ENCODE assay signal across 8 cellular contexts in genomic region chr13:25286308-25286968, GRCh38. TPM values are rescaled to one million over a fixed set of nuclear protein-coding genes. Genes with fewer than 3 reads are reported as not detected.
A peak's percentile ranks its signal among the peaks of the same experiment; 100 is the strongest.
DNase-seq lines count a peak whose midpoint lies in the region; ATAC-seq lines count a peak whose summit lies in the region.

No MANE protein-coding gene starts in this region.

- H3K36me3 ChIP-seq in neuronal stem cell (replicated peaks in 1 of 2; ENCODE audit: control insufficient read depth in 2 of 2, insufficient read depth in 2 of 2, low read length in 2 of 2) = no peaks in the 10 kb centered on the region

- H2AK5ac ChIP-seq in neuronal stem cell (ENCODE audit: low read depth, low read length) = no peak overlapping the region

- H2BK120ac ChIP-seq in neuronal stem cell (ENCODE audit: low read depth, low read length) = no peak overlapping the region

- peak overlapping the region; percentile 69 for H3K4me2 ChIP-seq in neuronal stem cell (ENCODE audit: insufficient read depth, low read length, poor library complexity, severe bottlenecking)

- peak overlapping the region; percentile 92 for H3K4me3 Mint-ChIP-seq in activated CD8-positive, alpha-beta memory T cell treated with anti-CD3 and anti-CD28 coated beads, Interleukin-2, amount 10 ng/mL, durations not matched to agents 7 days and 5 days
- peak overlapping the region; percentile 96 for H3K4me3 Mint-ChIP-seq in activated naive CD8-positive, alpha-beta T cell

- no peak overlapping the region for H3K14ac ChIP-seq in neuronal stem cell (ENCODE audit: low read length)

- CTCF ChIA-PET in activated CD8-positive, alpha-beta memory T cell treated with anti-CD3 and anti-CD28 coated beads, Interleukin-2, amount 10 ng/mL, durations not matched to agents 7 days and 5 days (lab: Charles Lee) = interaction anchor here (0.8 to 4.0 kb wide), 8 partner anchors 8 to 38 kb away, joined by 3 to 35 read pairs (median 4); partner anchors contain the start of gene NUP58

- no peak overlapping the region for H2BK12ac ChIP-seq in neuronal stem cell (ENCODE audit: low read length)

- H3K79me1 ChIP-seq in neuronal stem cell (ENCODE audit: low read depth, low read length) = no peaks in the 10 kb centered on the region

- H3K36me3 Mint-ChIP-seq in activated CD8-positive, alpha-beta memory T cell treated with anti-CD3 and anti-CD28 coated beads, Interleukin-2, amount 10 ng/mL, durations not matched to agents 7 days and 5 days = peaks cover 19% of the 10 kb centered on the region
- H3K36me3 Mint-ChIP-seq in activated naive CD8-positive, alpha-beta T cell = peaks cover 6% of the 10 kb centered on the region

- H3K18ac ChIP-seq in neuronal stem cell (ENCODE audit: low read length) = no peak overlapping the region

- no peaks in the 10 kb centered on the region for H3K27me3 ChIP-seq in neuronal stem cell (ENCODE audit: control insufficient read depth in 3 of 3, insufficient read depth in 3 of 3, low read depth in 1 of 3, low read length in 3 of 3)

- WGBS in neuronal stem cell (ENCODE audit: extremely low coverage in 2 of 2, insufficient read length in 2 of 2, insufficient replicate concordance in 1 of 2), 2 donors = no CpG with 5 or more reads among the region's 25 CpGs

- H3K27ac ChIP-seq in neuronal stem cell (replicated peaks; ENCODE audit: low read length) = no peak overlapping the region

- no peaks in the 10 kb centered on the region for H3K9me3 ChIP-seq in neuronal stem cell (replicated peaks in 1 of 2; ENCODE audit: control insufficient read depth in 2 of 2, insufficient read depth in 1 of 2, low read depth in 1 of 2, low read length in 2 of 2)

- peaks cover 14% of the 10 kb centered on the region for H3K27me3 Mint-ChIP-seq in activated CD8-positive, alpha-beta memory T cell treated with anti-CD3 and anti-CD28 coated beads, Interleukin-2, amount 10 ng/mL, durations not matched to agents 7 days and 5 days
- peaks cover 3% of the 10 kb centered on the region for H3K27me3 Mint-ChIP-seq in activated naive CD8-positive, alpha-beta T cell

- peak; percentile 32 for ATAC-seq in activated CD8-positive, alpha-beta memory T cell treated with anti-CD3 and anti-CD28 coated beads, Interleukin-2, amount 10 ng/mL, durations not matched to agents 7 days and 5 days
- ATAC-seq in HG02759 (IDR thresholded peaks at IDR 0.05; ENCODE audit: unreplicated experiment) = peak; percentile 20

- H3K4me3 ChIP-seq in neuronal stem cell (ENCODE audit: low read length in 2 of 2) = peak overlapping the region; percentile 66 to 97

- no peak overlapping the region for H2BK15ac ChIP-seq in neuronal stem cell (ENCODE audit: low read length)

- H3K4ac ChIP-seq in neuronal stem cell (ENCODE audit: low read length) = no peak overlapping the region

- DNase-seq in activated CD8-positive, alpha-beta memory T cell treated with anti-CD3 and anti-CD28 coated beads, Interleukin-2, amount 10 ng/mL, durations not matched to agents 7 days and 5 days = peak; percentile 68
- DNase-seq in activated CD8-positive, alpha-beta memory T cell treated with anti-CD3 and anti-CD28 coated beads, Interleukin-2, amount 50 U/mL, for 4 hours = no peak
- peak; percentile 68 for DNase-seq in NOMO-1 treated with DMSO at 0.1 percent for 48 hours (lab: John Stamatoyannopoulos, UW; ENCODE audit: unreplicated experiment)
- DNase-seq in globus pallidus (ENCODE audit: low spot score) = peak; percentile 40
- peak; percentile 5 for DNase-seq in neuronal stem cell (ENCODE audit: low spot score)
- no peak for DNase-seq in islet precursor cell

- peak overlapping the region; percentile 97 for H2AFZ ChIP-seq in neuronal stem cell (ENCODE audit: low read length)

- H3K9me3 Mint-ChIP-seq in activated CD8-positive, alpha-beta memory T cell treated with anti-CD3 and anti-CD28 coated beads, Interleukin-2, amount 10 ng/mL, durations not matched to agents 7 days and 5 days (ENCODE audit: low read depth) = no peaks in the 10 kb centered on the region
- H3K9me3 Mint-ChIP-seq in activated naive CD8-positive, alpha-beta T cell (ENCODE audit: low read depth) = no peaks in the 10 kb centered on the region

- no peak overlapping the region for H4K91ac ChIP-seq in neuronal stem cell (ENCODE audit: low read depth, low read length, poor library complexity)

- H3K4me1 Mint-ChIP-seq in activated CD8-positive, alpha-beta memory T cell treated with anti-CD3 and anti-CD28 coated beads, Interleukin-2, amount 10 ng/mL, durations not matched to agents 7 days and 5 days = peaks cover 49% of the 10 kb centered on the region
- H3K4me1 Mint-ChIP-seq in activated naive CD8-positive, alpha-beta T cell (ENCODE audit: low read depth) = peaks cover 39% of the 10 kb centered on the region

- no peak overlapping the region for H2BK5ac ChIP-seq in neuronal stem cell (ENCODE audit: low read length)

- H4K8ac ChIP-seq in neuronal stem cell (ENCODE audit: low read depth, low read length) = no peak overlapping the region

- H3K4me1 ChIP-seq in neuronal stem cell (ENCODE audit: control insufficient read depth in 2 of 2, insufficient read depth in 1 of 2, low read depth in 1 of 2, low read length in 2 of 2) = peaks cover 0 to 7% of the 10 kb centered on the region in 2 donors

- peak overlapping the region; percentile 85 for H3K9ac ChIP-seq in neuronal stem cell (ENCODE audit: low read depth, low read length, poor library complexity)

- H3K23ac ChIP-seq in neuronal stem cell (ENCODE audit: low read depth, low read length, poor library complexity) = no peak overlapping the region

- H3K27ac Mint-ChIP-seq in activated CD8-positive, alpha-beta memory T cell treated with anti-CD3 and anti-CD28 coated beads, Interleukin-2, amount 10 ng/mL, durations not matched to agents 7 days and 5 days = peak overlapping the region; percentile 96
- H3K27ac Mint-ChIP-seq in activated naive CD8-positive, alpha-beta T cell = peak overlapping the region; percentile 93

RNA-seq across cellular contexts. Expression of gene MTMR6, which starts 0.8 kb away (rescaled TPM):
- 10 to 100 TPM; 17.2 to 21.7 TPM for total RNA-seq in activated CD8-positive, alpha-beta memory T cell treated with anti-CD3 and anti-CD28 coated beads, Interleukin-2, amount 10 ng/mL, durations not matched to agents 7 days and 5 days
- polyA plus RNA-seq in neuronal stem cell (2013, experiment 1 of 2) = 7.0 TPM
- 7.1 TPM for polyA plus RNA-seq in neuronal stem cell (2013, experiment 2 of 2)

RNA-seq across cellular contexts. Expression of gene NUP58, which starts 15.0 kb away (rescaled TPM):
- 10 to 100 TPM; 82.4 to 94.3 TPM for total RNA-seq in activated CD8-positive, alpha-beta memory T cell treated with anti-CD3 and anti-CD28 coated beads, Interleukin-2, amount 10 ng/mL, durations not matched to agents 7 days and 5 days
- 41.9 TPM for polyA plus RNA-seq in neuronal stem cell (2013, experiment 1 of 2)
- polyA plus RNA-seq in neuronal stem cell (2013, experiment 2 of 2) = 40.0 TPM

Comparison
In these comparisons a context has a peak if more than half of its experiments do, and no peak if none do; other contexts are left out.
1. DNase-seq: peak in activated CD8-positive, alpha-beta memory T cell treated with anti-CD3 and anti-CD28 coated beads, Interleukin-2, amount 10 ng/mL, durations not matched to agents 7 days and 5 days (single experiment), NOMO-1 treated with DMSO at 0.1 percent for 48 hours (single experiment), globus pallidus (single experiment) and neuronal stem cell (single experiment); none in activated CD8-positive, alpha-beta memory T cell treated with anti-CD3 and anti-CD28 coated beads, Interleukin-2, amount 50 U/mL, for 4 hours (single experiment) and islet precursor cell (single experiment).